ENCODE assay signal across 8 cellular contexts in genomic region chr19:37078717-37079032, GRCh38. TPM values are rescaled to one million over a fixed set of nuclear protein-coding genes. Genes with fewer than 3 reads are reported as not detected.
DNase-seq lines count a peak whose midpoint lies in the region; ATAC-seq and TF ChIP-seq lines count a peak whose summit lies in the region.

No MANE protein-coding gene starts in this region.

- intact Hi-C loops in mammary epithelial cell (cut with micrococcal nuclease), result loop anchor here (2.0 to 5.0 kb wide), 4 partner anchors 94 to 952 kb away; partner anchors contain the start of genes ZFP14, ZNF383 and ZNF585A
- intact Hi-C loops in posterior cingulate gyrus (cut with DNase I), result loop anchor here (5.0 kb wide), 2 partner anchors 106 to 241 kb away; partner anchors contain the start of gene ZNF790

- in situ Hi-C loops in mammary epithelial cell (cut with MboI; ENCODE audit: low sequenced_read_pairs in 2 of 2), result no loop called here

- no peak overlapping the region for H3K27ac ChIP-seq in ACC112 (ENCODE audit: low read depth, low read length)
- H3K27ac ChIP-seq in HL-60 (replicated peaks), result peak overlapping the region; percentile 83
- H3K27ac ChIP-seq in mammary epithelial cell (ENCODE audit: insufficient read depth, low read depth, low read length), result peak overlapping the region; percentile 38
- no peak overlapping the region for H3K27ac ChIP-seq in foreskin keratinocyte

- BruUV-seq in mammary epithelial cell (replicated peaks; lab: Mats Ljungman, UMichigan), result no TSS peak

- H3K36me3 ChIP-seq in ACC112 (ENCODE audit: insufficient read depth, low read length) (peaks cover 8% of the 10 kb centered on the region; the same call in 1 of the 2 replicates), mammary epithelial cell (ENCODE audit: insufficient read depth, low read length) (no peaks in the 10 kb centered on the region), mucosa of stomach (ENCODE audit: control insufficient read depth, insufficient read depth, low read length) (no peaks in the 10 kb centered on the region)

- CTCF ChIA-PET in mammary epithelial cell (lab: Charles Lee; ENCODE audit: low non-redundant PET), result interaction anchor here (0.6 kb wide), 1 partner anchor 15 kb away, joined by 4 read pairs; no protein-coding TSS in a partner anchor

- WGBS in mammary epithelial cell (ENCODE audit: low coverage, missing lambda C conversion rate), result 0% methylated on average over 7 of the region's 7 CpGs

- DNase-seq in HL-60 (ENCODE audit: low read depth in 1 of 2, low spot score in 1 of 2), result no peak
- no peak for DNase-seq in mammary epithelial cell
- no peak for DNase-seq in foreskin keratinocyte
- no peak for DNase-seq in posterior cingulate gyrus

- H3K4me2 ChIP-seq in mammary epithelial cell (ENCODE audit: insufficient read depth, low read depth, low read length), result peak overlapping the region; percentile 74

- H4K20me1 ChIP-seq in mammary epithelial cell (ENCODE audit: insufficient read depth, low read length), result no peaks in the 10 kb centered on the region

- H3K4me1 ChIP-seq in ACC112 (ENCODE audit: control insufficient read depth, insufficient read depth, low read length, unreplicated experiment) (no peaks in the 10 kb centered on the region), mammary epithelial cell (ENCODE audit: insufficient read depth, low read length) (peaks cover 8% of the 10 kb centered on the region), mucosa of stomach (ENCODE audit: control insufficient read depth, insufficient read depth, low read length) (no peaks in the 10 kb centered on the region), foreskin keratinocyte (no peaks in the 10 kb centered on the region)

- TF ChIP-seq CTCF in HL-60 (IDR thresholded peaks at IDR 0.05; ENCODE audit: insufficient read depth, low read length) (no peak), mammary epithelial cell (conservative IDR thresholded peaks at IDR 0.05 in 1 of 2, IDR thresholded peaks at IDR 0.05 in 1 of 2; ENCODE audit: extremely low read depth in 1 of 2, insufficient read depth in 1 of 2, low read depth in 1 of 2, low read length in 2 of 2) (no peak), foreskin keratinocyte (conservative IDR thresholded peaks at IDR 0.05) (no peak)

- H3K79me2 ChIP-seq in ACC112 (ENCODE audit: control insufficient read depth, insufficient read depth, low read length, unreplicated experiment) (peaks cover 18% of the 10 kb centered on the region), mammary epithelial cell (ENCODE audit: insufficient read depth, low read length) (peaks cover 17% of the 10 kb centered on the region)

- H3K9me3 ChIP-seq in mammary epithelial cell (replicated peaks; ENCODE audit: insufficient read depth, low read length), result peaks cover 9% of the 10 kb centered on the region
- no peaks in the 10 kb centered on the region for H3K9me3 ChIP-seq in mucosa of stomach (ENCODE audit: control insufficient read depth, low read length)

- H3K27me3 ChIP-seq in ACC112 (ENCODE audit: insufficient read depth, low read length) (no peaks in the 10 kb centered on the region), HL-60 (ENCODE audit: insufficient read depth, poor library complexity, severe bottlenecking) (no peaks in the 10 kb centered on the region), mammary epithelial cell (ENCODE audit: insufficient read depth, low read length) (no peaks in the 10 kb centered on the region), mucosa of stomach (ENCODE audit: control insufficient read depth, insufficient read depth, low read length) (no peaks in the 10 kb centered on the region), foreskin keratinocyte (no peaks in the 10 kb centered on the region)

- dilution Hi-C loops in mammary epithelial cell (cut with HindIII; ENCODE audit: low sequenced_read_pairs), result no loop called here

- H3K9ac ChIP-seq in mammary epithelial cell (ENCODE audit: insufficient read depth, low read length) (peak overlapping the region; percentile 62), mucosa of stomach (ENCODE audit: low read length) (peak overlapping the region; percentile 85)

- peak overlapping the region; percentile 88 for H3K4me3 ChIP-seq in ACC112 (ENCODE audit: low read depth, low read length)
- H3K4me3 ChIP-seq in HL-60 (replicated peaks; ENCODE audit: insufficient read depth, low read length), result peak overlapping the region; percentile 91
- H3K4me3 ChIP-seq in mammary epithelial cell (replicated peaks in 1 of 3; ENCODE audit: insufficient read depth in 1 of 3, low read depth in 2 of 3, low read length in 3 of 3), result peak overlapping the region; percentile 74 to 91 (median 87)
- peak overlapping the region; percentile 86 for H3K4me3 ChIP-seq in mucosa of stomach (ENCODE audit: low read length)

- ATAC-seq in HG02798 (IDR thresholded peaks at IDR 0.05; ENCODE audit: poor library complexity, unreplicated experiment) (no peak), GM21423 (IDR thresholded peaks at IDR 0.05; ENCODE audit: unreplicated experiment) (no peak), foreskin keratinocyte (no peak)

- peak overlapping the region; percentile 99 for H2AFZ ChIP-seq in ACC112 (ENCODE audit: low read length, unreplicated experiment)
- H2AFZ ChIP-seq in mammary epithelial cell (ENCODE audit: low read depth, low read length), result peak overlapping the region; percentile 100

RNA-seq across cellular contexts. Expression of gene ZNF420, which starts 0.4 kb away (rescaled TPM):
- total RNA-seq in mammary epithelial cell, result 1 to 10 TPM; 4.1 to 9.0 TPM
- 2.0 TPM for polyA plus RNA-seq in mammary epithelial cell
- 2.1 TPM for polyA minus RNA-seq in mammary epithelial cell
- total RNA-seq in foreskin keratinocyte, result 3.7 and 4.7 TPM in 2 replicates
- 1.4 and 1.7 TPM in 2 replicates for polyA plus RNA-seq in foreskin keratinocyte

Comparison
In these comparisons a context has a peak if more than half of its experiments do, and no peak if none do; other contexts are left out.
1. H3K27ac ChIP-seq: peak in HL-60 (single experiment) and mammary epithelial cell (single experiment); none in ACC112 (single experiment) and foreskin keratinocyte (single experiment).
2. Peak in every context shown above with its lines, with median percentiles within 50 percentile points of each other: H3K4me3 ChIP-seq.